ENCODE assay signal across 8 cellular contexts in the genomic region with DNA sequence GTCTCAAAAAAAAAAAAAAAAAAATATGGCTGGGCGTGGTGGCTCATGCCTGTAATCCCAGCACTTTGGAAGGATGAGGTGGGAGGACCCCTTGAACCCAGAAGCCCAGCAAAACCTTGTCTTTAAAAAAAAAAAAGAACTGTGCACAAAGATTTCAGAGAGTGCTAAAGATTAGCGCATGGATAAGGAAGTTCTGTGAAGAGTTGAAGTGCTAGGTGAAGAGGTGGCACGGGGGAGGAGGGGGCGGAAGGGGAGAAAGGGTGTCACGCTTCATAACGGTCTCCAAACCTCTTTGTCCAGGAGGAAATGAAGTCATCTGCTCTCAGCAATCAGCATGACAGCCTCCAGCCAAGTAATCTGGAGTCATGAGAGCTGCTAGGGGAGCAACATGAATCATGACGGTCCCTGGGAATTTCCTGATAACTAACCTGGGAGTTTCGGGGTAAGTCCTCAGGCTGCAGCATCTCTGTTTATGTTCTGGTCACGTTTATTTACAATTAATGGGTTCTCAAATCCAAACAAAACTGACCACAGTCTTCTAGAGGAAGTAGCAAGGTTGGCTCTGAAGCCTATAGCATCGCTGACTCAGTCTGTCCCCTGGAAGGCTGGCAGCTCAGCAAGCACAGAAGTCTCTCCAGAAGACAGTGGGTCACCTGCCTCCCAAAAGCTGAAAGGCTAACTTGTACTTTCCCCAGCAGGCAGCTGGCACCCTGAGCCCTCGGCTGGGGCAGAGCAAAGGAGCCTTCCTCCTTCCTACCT. TPM values are rescaled to one million over a fixed set of nuclear protein-coding genes. Genes with fewer than 3 reads are reported as not detected.
DNase-seq lines count a peak whose midpoint lies in the region; ATAC-seq and TF ChIP-seq lines count a peak whose summit lies in the region.

No MANE protein-coding gene starts in this region.

- H3K4me3 ChIP-seq in CD4-positive, alpha-beta memory T cell (ENCODE audit: low read length in 2 of 2) = no peak overlapping the region

- H3K27me3 ChIP-seq in CD4-positive, alpha-beta memory T cell (ENCODE audit: insufficient read depth, low read length) = peaks cover 13% of the 10 kb centered on the region
- no peaks in the 10 kb centered on the region for H3K27me3 ChIP-seq in foreskin keratinocyte

- peaks cover 29% of the 10 kb centered on the region for H3K4me1 ChIP-seq in CD4-positive, alpha-beta memory T cell (ENCODE audit: insufficient read depth, low read length)
- H3K4me1 ChIP-seq in foreskin keratinocyte = peaks cover 45% of the 10 kb centered on the region

- POLR2A ChIA-PET in CD4-positive, alpha-beta memory T cell (lab: Charles Lee; ENCODE audit: partially characterized antibody) = interaction anchor here (1.2 kb wide), 1 partner anchor 9 kb away, joined by 3 read pairs; no protein-coding TSS in a partner anchor

- DNase-seq in CD4-positive, alpha-beta memory T cell = peak; percentile 25 to 80 (median 34)
- DNase-seq in NOMO-1 treated with DMSO at 0.1 percent for 48 hours (lab: John Stamatoyannopoulos, UW; ENCODE audit: unreplicated experiment) = peak; percentile 63
- peak; percentile 32 for DNase-seq in activated T-cell treated with anti-CD3 and anti-CD28 coated beads, Interleukin-2, amount 50 U/mL, for 1 hour
- DNase-seq in foreskin keratinocyte = peak; percentile 99 to 100
- DNase-seq in stimulated activated CD4-positive, alpha-beta T cell treated with anti-CD3 and anti-CD28 coated beads, Interleukin-15, amount 100 ng/mL, for 24 hours = peak; percentile 76
- no peak for DNase-seq in sciatic nerve (ENCODE audit: low spot score)

- H3K27ac ChIP-seq in CD4-positive, alpha-beta memory T cell (ENCODE audit: low read depth, low read length) = no peak overlapping the region
- peak overlapping the region; percentile 99 for H3K27ac ChIP-seq in foreskin keratinocyte

- H3K27me3 Mint-ChIP-seq in CD4-positive, alpha-beta memory T cell = peaks cover 23 to 28% of the 10 kb centered on the region in 2 donors

- H3K4me3 Mint-ChIP-seq in CD4-positive, alpha-beta memory T cell = peak overlapping the region; percentile 54 to 84 (median 68)

- H3K36me3 ChIP-seq in CD4-positive, alpha-beta memory T cell (ENCODE audit: insufficient read depth, low read length) = no peaks in the 10 kb centered on the region

- H3K9me3 Mint-ChIP-seq in CD4-positive, alpha-beta memory T cell = no peaks in the 10 kb centered on the region

- no peak for TF ChIP-seq CTCF in foreskin keratinocyte (conservative IDR thresholded peaks at IDR 0.05)

- H3K27ac Mint-ChIP-seq in CD4-positive, alpha-beta memory T cell = peak overlapping the region in 1 of 7 donors; percentile 56

- peaks cover 16 to 36% (median 24%) of the 10 kb centered on the region in 4 donors for H3K4me1 Mint-ChIP-seq in CD4-positive, alpha-beta memory T cell

- ATAC-seq in GM21723 (IDR thresholded peaks at IDR 0.05; ENCODE audit: unreplicated experiment) (peak; percentile 51), foreskin keratinocyte (peak; percentile 68), GM21576 (IDR thresholded peaks at IDR 0.05; ENCODE audit: unreplicated experiment) (no peak), sciatic nerve (no peak)

- CTCF ChIA-PET in CD4-positive, alpha-beta memory T cell (lab: Charles Lee; ENCODE audit: partially characterized antibody) = interaction anchor here (1.4 to 2.0 kb wide), 2 partner anchors 23 to 29 kb away, joined by 3 to 6 read pairs; no protein-coding TSS in a partner anchor

- H3K36me3 Mint-ChIP-seq in CD4-positive, alpha-beta memory T cell = no peaks in the 10 kb centered on the region

- intact Hi-C loops in CD4-positive, alpha-beta memory T cell (cut with micrococcal nuclease) = no loop called here
- intact Hi-C loops in sciatic nerve (cut with DNase I) = no loop called here

- H3K9me3 ChIP-seq in CD4-positive, alpha-beta memory T cell (ENCODE audit: control insufficient read depth in 1 of 2, low read length in 2 of 2) = no peaks in the 10 kb centered on the region

RNA-seq across cellular contexts. Expression of a gene that starts 1.9 kb away (rescaled TPM):
- under 1 TPM; 0.64 to 0.91 TPM for total RNA-seq in CD4-positive, alpha-beta memory T cell
- not detected for polyA plus RNA-seq in CD4-positive, alpha-beta memory T cell
- total RNA-seq in foreskin keratinocyte = 630 and 1,498 TPM in 2 replicates
- polyA plus RNA-seq in foreskin keratinocyte = 544 and 1,190 TPM in 2 replicates
- 15.6 TPM for total RNA-seq in sciatic nerve

RNA-seq across cellular contexts. Expression of a gene that starts 34.7 kb away (rescaled TPM):
- 10 to 100 TPM; 64.3 to 70.4 TPM for total RNA-seq in CD4-positive, alpha-beta memory T cell
- 1 to 10 TPM; 3.8 to 7.8 TPM for polyA plus RNA-seq in CD4-positive, alpha-beta memory T cell
- total RNA-seq in foreskin keratinocyte (16.9 and 18.6 TPM in 2 replicates), sciatic nerve (30.5 TPM)
- polyA plus RNA-seq in foreskin keratinocyte = 9.7 and 10.6 TPM in 2 replicates

Comparison
In these comparisons a context has a peak if more than half of its experiments do, and no peak if none do; other contexts are left out.
1. ATAC-seq: peak in GM21723 (single experiment) and foreskin keratinocyte (single experiment); none in GM21576 (single experiment) and sciatic nerve (single experiment).
2. RNA of a gene that starts 1.9 kb away (total RNA-seq): 630 to 1,498 TPM in foreskin keratinocyte; 15.6 TPM in sciatic nerve (single experiment) and 0.64 to 0.91 TPM in CD4-positive, alpha-beta memory T cell; every median in the first group is over 10 times any median in the second.